ENCODE assay signal across 8 cellular contexts in genomic region chr17:16351831-16352230, GRCh38. TPM values are rescaled to one million over a fixed set of nuclear protein-coding genes. Genes with fewer than 3 reads are reported as not detected.
DNase-seq lines count a peak whose midpoint lies in the region; FAIRE-seq and TF ChIP-seq lines count a peak whose summit lies in the region.

No MANE protein-coding gene starts in this region.

- H3K27ac Mint-ChIP-seq in activated naive CD4-positive, alpha-beta T cell treated with anti-CD3 and anti-CD28 coated beads for 36 hours, result no peak overlapping the region
- H3K27ac Mint-ChIP-seq in activated naive CD8-positive, alpha-beta T cell, result peak overlapping the region; percentile 95
- H3K27ac Mint-ChIP-seq in type B pancreatic cell, result peak overlapping the region; percentile 94

- H3K4me3 Mint-ChIP-seq in activated naive CD4-positive, alpha-beta T cell treated with anti-CD3 and anti-CD28 coated beads for 36 hours, result peak overlapping the region; percentile 96
- H3K4me3 Mint-ChIP-seq in activated naive CD8-positive, alpha-beta T cell, result peak overlapping the region; percentile 97
- H3K4me3 Mint-ChIP-seq in type B pancreatic cell, result peak overlapping the region; percentile 96

- H3K36me3 ChIP-seq in kidney (ENCODE audit: control insufficient read depth in 1 of 2, insufficient read depth in 2 of 2, low read length in 2 of 2), result peaks cover 0 to 3% of the 10 kb centered on the region in 2 donors

- CTCF ChIA-PET in activated naive CD4-positive, alpha-beta T cell treated with anti-CD3 and anti-CD28 coated beads for 36 hours (lab: Charles Lee), result interaction anchor here (1.0 to 1.4 kb wide), 2 partner anchors 64 to 65 kb away, joined by 3 to 4 read pairs; no protein-coding TSS in a partner anchor

- no peak for FAIRE-seq in kidney (lab: Jason Lieb, UNC)

- no peaks in the 10 kb centered on the region for H3K27me3 Mint-ChIP-seq in activated naive CD4-positive, alpha-beta T cell treated with anti-CD3 and anti-CD28 coated beads for 36 hours (ENCODE audit: low read depth)
- no peaks in the 10 kb centered on the region for H3K27me3 Mint-ChIP-seq in activated naive CD8-positive, alpha-beta T cell
- peaks cover 4% of the 10 kb centered on the region for H3K27me3 Mint-ChIP-seq in type B pancreatic cell

- peaks cover 10% of the 10 kb centered on the region for H3K36me3 Mint-ChIP-seq in activated naive CD4-positive, alpha-beta T cell treated with anti-CD3 and anti-CD28 coated beads for 36 hours (ENCODE audit: low read depth)
- H3K36me3 Mint-ChIP-seq in activated naive CD8-positive, alpha-beta T cell, result peaks cover 3% of the 10 kb centered on the region
- peaks cover 14% of the 10 kb centered on the region for H3K36me3 Mint-ChIP-seq in type B pancreatic cell

- peak overlapping the region; percentile 73 to 74 for H3K4me3 ChIP-seq in kidney (ENCODE audit: low read length in 2 of 2)

- H3K27ac ChIP-seq in kidney (ENCODE audit: low read depth in 2 of 2, low read length in 2 of 2), result no peak overlapping the region

- intact Hi-C loops in activated naive CD4-positive, alpha-beta T cell treated with anti-CD3 and anti-CD28 coated beads for 36 hours (cut with micrococcal nuclease), result loop anchor here (2.0 to 5.0 kb wide), 4 partner anchors 29 to 350 kb away; partner anchors contain the start of genes NCOR1 and UBB
- intact Hi-C loops in kidney (cut with DNase I), result no loop called here

- H3K9me3 Mint-ChIP-seq in activated naive CD4-positive, alpha-beta T cell treated with anti-CD3 and anti-CD28 coated beads for 36 hours, result no peaks in the 10 kb centered on the region
- H3K9me3 Mint-ChIP-seq in activated naive CD8-positive, alpha-beta T cell (ENCODE audit: low read depth), result no peaks in the 10 kb centered on the region
- no peaks in the 10 kb centered on the region for H3K9me3 Mint-ChIP-seq in type B pancreatic cell

- peak overlapping the region in 1 of 2 donors; percentile 53 for H3K9ac ChIP-seq in kidney (ENCODE audit: low read length in 2 of 2)

- TF ChIP-seq CTCF in kidney (IDR thresholded peaks at IDR 0.05; ENCODE audit: borderline replicate concordance, extremely low read depth, insufficient read depth) (no peak), type B pancreatic cell (conservative IDR thresholded peaks at IDR 0.05) (peak; percentile 15)

- no peaks in the 10 kb centered on the region for H3K9me3 ChIP-seq in kidney (ENCODE audit: control insufficient read depth in 1 of 2, low read length in 2 of 2)

- H3K4me1 Mint-ChIP-seq in activated naive CD4-positive, alpha-beta T cell treated with anti-CD3 and anti-CD28 coated beads for 36 hours (ENCODE audit: low read depth), result peaks cover 22% of the 10 kb centered on the region
- H3K4me1 Mint-ChIP-seq in activated naive CD8-positive, alpha-beta T cell (ENCODE audit: low read depth), result peaks cover 26% of the 10 kb centered on the region
- H3K4me1 Mint-ChIP-seq in type B pancreatic cell (ENCODE audit: unreplicated experiment), result peaks cover 11% of the 10 kb centered on the region

- DNase-seq in activated naive CD4-positive, alpha-beta T cell treated with anti-CD3 and anti-CD28 coated beads for 36 hours, result no peak
- no peak for DNase-seq in activated naive CD4-positive, alpha-beta T cell treated with anti-CD3 and anti-CD28 coated beads, Interleukin-2, amount 50 U/mL, for 16 hours
- no peak for DNase-seq in kidney
- DNase-seq in type B pancreatic cell (ENCODE audit: extremely low spot score, unreplicated experiment), result no peak
- DNase-seq in NCI-H82 (lab: John Stamatoyannopoulos, UW), result no peak
- DNase-seq in NCI-H2081 (lab: John Stamatoyannopoulos, UW), result no peak
- no peak for DNase-seq in activated CD8-positive, alpha-beta memory T cell treated with anti-CD3 and anti-CD28 coated beads, Interleukin-2, amount 50 U/mL, for 48 hours

- peaks cover 0 to 2% of the 10 kb centered on the region in 2 donors for H3K4me1 ChIP-seq in kidney (ENCODE audit: control insufficient read depth in 1 of 2, insufficient read depth in 1 of 2, low read depth in 1 of 2, low read length in 2 of 2)

RNA-seq across cellular contexts. Expression of gene CENPV, which starts 1.4 kb away (rescaled TPM):
- 100 to 1,000 TPM; 117 to 121 TPM for total RNA-seq in activated naive CD4-positive, alpha-beta T cell treated with anti-CD3 and anti-CD28 coated beads for 36 hours
- 9.0 TPM for total RNA-seq in kidney
- polyA plus RNA-seq in kidney (ENCODE audit: insufficient read depth, low read depth, low replicate concordance), result 42.3 TPM
- 42.9 and 152 TPM in 2 replicates for total RNA-seq in type B pancreatic cell (ENCODE audit: low replicate concordance)

RNA-seq across cellular contexts. Expression of gene UBB, which starts 29.1 kb away (rescaled TPM):
- 1,000 to 10,000 TPM; 1,579 to 1,628 TPM for total RNA-seq in activated naive CD4-positive, alpha-beta T cell treated with anti-CD3 and anti-CD28 coated beads for 36 hours
- total RNA-seq in kidney (1,214 TPM), type B pancreatic cell (ENCODE audit: low replicate concordance) (1,306 and 1,802 TPM in 2 replicates)
- 2,605 TPM for polyA plus RNA-seq in kidney (ENCODE audit: insufficient read depth, low read depth, low replicate concordance)
